Comparison of ENCODE assay signal across 18 cellular contexts in genomic region chr1:237206065-237206414, GRCh38.
DNase-seq lines count a peak whose midpoint lies in the region; ATAC-seq, FAIRE-seq and TF ChIP-seq lines count a peak whose summit lies in the region.
"Had no signal": no experiment of that assay in that cellular context is flagged by ENCODE, and none has a peak within 500 bp of the region (broad histone marks: within the 10 kb centered on the region; RNA-seq: fewer than 3 reads in every experiment).

No MANE protein-coding gene starts in this region.

- peak; percentile 21 for ATAC-seq in aorta (ENCODE audit: low FRiP score)
- ATAC-seq: HCT116 had no signal

- peak overlapping the region; percentile 20 for H3K4me3 ChIP-seq in left ventricle myocardium inferior
- no peak overlapping the region for H3K4me3 ChIP-seq in HEK293 (ENCODE audit: low read depth, low read length)
- no peak overlapping the region for H3K4me3 ChIP-seq in H1 (ENCODE audit: extremely low read depth in 1 of 4, insufficient read depth in 2 of 4, low read depth in 3 of 4, low read length in 4 of 4)
- no peak overlapping the region for H3K4me3 ChIP-seq in aorta (ENCODE audit: low read length in 2 of 2)

- no peak for FAIRE-seq in H1 (lab: Jason Lieb, UNC)
- FAIRE-seq: GM12891, GM18507 had no signal

- H3K4ac ChIP-seq in H1 (replicated peaks; ENCODE audit: insufficient read length, low read depth, low read length) = no peak overlapping the region

- H2AFZ ChIP-seq in H1 (ENCODE audit: low read length) = no peak overlapping the region

- H2AK5ac ChIP-seq in H1 (ENCODE audit: low read depth, low read length) = no peak overlapping the region

- H4K8ac ChIP-seq in H1 (ENCODE audit: extremely low read depth, insufficient read depth, low read length) = 0 out of 2 replicates have a peak overlapping the region, but pooled peaks have one; percentile 20

- no peak for TF ChIP-seq EP300 in H1 (IDR thresholded peaks at IDR 0.05; ENCODE audit: borderline replicate concordance in 1 of 2, low read depth in 2 of 2, low read length in 2 of 2)

- DNase-seq in left ventricle myocardium inferior (no peak), cardiac septum (ENCODE audit: low spot score) (no peak), H1 (ENCODE audit: low read depth in 1 of 2, low spot score in 2 of 2) (no peak), aorta (no peak), RWPE1 (ENCODE audit: low spot score) (no peak)
- no peak for DNase-seq in activated naive CD4-positive, alpha-beta T cell treated with Interleukin-2 at 50 U/mL for 16 hours
- DNase-seq: Calu3; CD4-positive, alpha-beta memory T cell; COR-L47; DMS53; DMS79 treated with DMSO at 0.1 percent for 48 hours; GF-D8; GOT3; H9 had no signal

- H3K14ac ChIP-seq in H1 (ENCODE audit: insufficient read length) = no peak overlapping the region

- POLR2A ChIA-PET in HEK293 (lab: Yijun Ruan, JAX) (no interaction called here), H1 (lab: Charles Lee; ENCODE audit: partially characterized antibody) (no interaction called here), RWPE1 (lab: Yijun Ruan, JAX; ENCODE audit: low non-redundant PET) (no interaction called here)

- TF ChIP-seq CTCF in left ventricle myocardium inferior (IDR thresholded peaks at IDR 0.05; ENCODE audit: borderline replicate concordance) (no peak), HEK293 (tag by site-specific recombination; IDR thresholded peaks at IDR 0.05) (no peak), H1 (IDR thresholded peaks at IDR 0.05; ENCODE audit: control extremely low read depth in 1 of 3, insufficient read depth in 1 of 3, low read depth in 1 of 3, low read length in 3 of 3) (no peak), RWPE1 (conservative IDR thresholded peaks at IDR 0.05; ENCODE audit: low read depth) (no peak)

- peaks cover 2 to 3% of the 10 kb centered on the region in 2 experiments; a peak in 2 of 4 replicates for H3K79me2 ChIP-seq in H1 (ENCODE audit: control insufficient read depth in 1 of 2, insufficient read depth in 2 of 2, low read length in 2 of 2)

- H3K23ac ChIP-seq in H1 (ENCODE audit: insufficient read length) = no peak overlapping the region

- peaks cover 90% of the 10 kb centered on the region for H3K4me1 ChIP-seq in left ventricle myocardium inferior
- no peaks in the 10 kb centered on the region for H3K4me1 ChIP-seq in HEK293 (ENCODE audit: control insufficient read depth, insufficient read depth, low read length)
- no peaks in the 10 kb centered on the region; a peak in 1 of 7 replicates for H3K4me1 ChIP-seq in H1 (replicated peaks in 1 of 4; ENCODE audit: control insufficient read depth in 3 of 4, insufficient read depth in 4 of 4, low read length in 3 of 4)
- no peaks in the 10 kb centered on the region for H3K4me1 ChIP-seq in aorta (ENCODE audit: control insufficient read depth in 1 of 2, insufficient read depth in 2 of 2, low read length in 2 of 2)

- no peak overlapping the region for H2BK120ac ChIP-seq in H1 (replicated peaks; ENCODE audit: low read depth, low read length)

- H3K18ac ChIP-seq in H1 (ENCODE audit: extremely low read depth, low read length) = no peak overlapping the region

- H3K36me3 ChIP-seq in left ventricle myocardium inferior (no peaks in the 10 kb centered on the region), HEK293 (ENCODE audit: control insufficient read depth in 2 of 2, insufficient read depth in 1 of 2, low read length in 2 of 2) (no peaks in the 10 kb centered on the region), H1 (ENCODE audit: control insufficient read depth in 2 of 4, insufficient read depth in 4 of 4, low read length in 3 of 4) (no peaks in the 10 kb centered on the region), aorta (ENCODE audit: control insufficient read depth in 1 of 2, insufficient read depth in 2 of 2, low read length in 1 of 2) (no peaks in the 10 kb centered on the region)

- TF ChIP-seq RAD21 in H1 (IDR thresholded peaks at IDR 0.05 in 1 of 2, conservative IDR thresholded peaks at IDR 0.05 in 1 of 2; ENCODE audit: low read depth in 2 of 2, low read length in 2 of 2) = no peak

- no peak overlapping the region for H2BK15ac ChIP-seq in H1 (ENCODE audit: low read length)

- no peak overlapping the region for H2BK20ac ChIP-seq in H1 (ENCODE audit: low read length)

- intact Hi-C loops in left ventricle myocardium inferior (cut with micrococcal nuclease) (no loop called here), cardiac septum (cut with DNase I) (no loop called here), aorta (cut with DNase I) (no loop called here)

- H3K23me2 ChIP-seq in H1 (ENCODE audit: low read depth, low read length) = no peaks in the 10 kb centered on the region

- no peak overlapping the region for H2BK12ac ChIP-seq in H1 (ENCODE audit: low read depth, low read length)

- H3K9me3 ChIP-seq in left ventricle myocardium inferior (replicated peaks) (no peaks in the 10 kb centered on the region), HEK293 (ENCODE audit: control insufficient read depth, insufficient read depth, low read depth, low read length) (no peaks in the 10 kb centered on the region), H1 (ENCODE audit: insufficient read depth in 2 of 2, low read depth in 1 of 2, low read length in 1 of 2) (no peaks in the 10 kb centered on the region), aorta (ENCODE audit: control insufficient read depth, low read length) (no peaks in the 10 kb centered on the region)

- H3K56ac ChIP-seq in H1 (replicated peaks; ENCODE audit: insufficient read length, low read depth, low read length) = no peak overlapping the region

- CTCF ChIA-PET in HEK293 (lab: Yijun Ruan, JAX) (interaction anchor here (0.5 to 0.6 kb wide), 2 partner anchors 8 to 136 kb away, joined by 3 to 9 read pairs; no protein-coding TSS in a partner anchor), H1 (lab: Charles Lee; ENCODE audit: partially characterized antibody) (no interaction called here), RWPE1 (lab: Yijun Ruan, JAX) (no interaction called here)

- no peaks in the 10 kb centered on the region; the same call in 1 of the 2 replicates for H3K79me1 ChIP-seq in H1 (ENCODE audit: low read depth, low read length)

- WGBS in H1 (ENCODE audit: extremely low coverage in 1 of 2, insufficient coverage in 1 of 2, insufficient read length in 1 of 2, insufficient replicate concordance in 2 of 2, low coverage in 1 of 2, low lambda C conversion rate in 2 of 2, missing lambda C conversion rate in 1 of 2), 2 experiments = 82% methylated on average over 6 of the region's 6 CpGs; no CpG with 5 or more reads in 1 of the 2 experiments
- 84 to 93% methylated on average over 6 of the region's 6 CpGs for WGBS in aorta, 2 donors

- TF ChIP-seq POLR2A in H1 (IDR thresholded peaks at IDR 0.05; ENCODE audit: control extremely low read depth in 1 of 2, low read depth in 2 of 2, low read length in 2 of 2) = no peak

- H4K20me1 ChIP-seq in H1 (replicated peaks in 1 of 2; ENCODE audit: control insufficient read depth in 1 of 2, insufficient read depth in 2 of 2, low read length in 2 of 2) = no peaks in the 10 kb centered on the region

- no peak overlapping the region for H3K4me2 ChIP-seq in H1 (ENCODE audit: insufficient read depth in 1 of 2, low read depth in 2 of 2, low read length in 2 of 2)

- no peak overlapping the region for H3K9ac ChIP-seq in H1 (replicated peaks in 1 of 4; ENCODE audit: extremely low read depth in 1 of 4, low read depth in 3 of 4, low read length in 3 of 4)

- no peak overlapping the region for H4K91ac ChIP-seq in H1 (replicated peaks; ENCODE audit: insufficient read length, low read length)

- H2BK5ac ChIP-seq in H1 (ENCODE audit: low read depth, low read length) = no peak overlapping the region

- H3K27me3 ChIP-seq in left ventricle myocardium inferior (ENCODE audit: low read depth) (no peaks in the 10 kb centered on the region), H1 (replicated peaks in 1 of 4; ENCODE audit: control insufficient read depth in 3 of 4, extremely low read depth in 1 of 4, insufficient read depth in 3 of 4, low read length in 3 of 4) (no peaks in the 10 kb centered on the region), aorta (ENCODE audit: control insufficient read depth in 1 of 2, insufficient read depth in 2 of 2, low read length in 1 of 2) (no peaks in the 10 kb centered on the region)

- H4K5ac ChIP-seq in H1 (ENCODE audit: insufficient read length, low read depth, low read length) = no peak overlapping the region

- H3K27ac ChIP-seq in left ventricle myocardium inferior (replicated peaks) (peak overlapping the region; percentile 42), HEK293 (ENCODE audit: extremely low read depth, low read depth, low read length) (no peak overlapping the region), H1 (ENCODE audit: low read depth, low read length) (no peak overlapping the region), aorta (ENCODE audit: low read depth in 1 of 2, low read length in 2 of 2) (no peak overlapping the region), RWPE1 (no peak overlapping the region)

TF ChIP-seq in HEK293, 187 proteins besides CTCF, POLR2A, EP300 and RAD21:
- TF ChIP-seq SCRT2 (tag by site-specific recombination; IDR thresholded peaks at IDR 0.05) = peak; percentile 61; the same call in 1 of the 2 replicates
- TF ChIP-seq OSR2 (tag by site-specific recombination; IDR thresholded peaks at IDR 0.05) = no peak
- TF ChIP-seq GLIS1 (tag by site-specific recombination; IDR thresholded peaks at IDR 0.05) = peak; percentile 48

TF ChIP-seq in H1, 55 proteins besides CTCF, POLR2A, EP300 and RAD21 (continues in another document):
- no peak for TF ChIP-seq RBBP5 (IDR thresholded peaks at IDR 0.05; ENCODE audit: borderline replicate concordance, low read depth, low read length)
- no peak for TF ChIP-seq TEAD4 (IDR thresholded peaks at IDR 0.05; ENCODE audit: low read depth, low read length)
- no peak for TF ChIP-seq FOSL1 (IDR thresholded peaks at IDR 0.05; ENCODE audit: insufficient read depth, low read depth, low read length)
- no peak for TF ChIP-seq SUZ12 (IDR thresholded peaks at IDR 0.05; ENCODE audit: low read length)
- TF ChIP-seq NANOG (IDR thresholded peaks at IDR 0.05; ENCODE audit: insufficient read depth, low read depth, low read length, poor library complexity, severe bottlenecking) = no peak
- no peak for TF ChIP-seq ZNF274 (IDR thresholded peaks at IDR 0.05; ENCODE audit: borderline replicate concordance, extremely low read depth, low read length)
- no peak for TF ChIP-seq CREB1 (IDR thresholded peaks at IDR 0.05)
- no peak for TF ChIP-seq CHD2 (IDR thresholded peaks at IDR 0.05; ENCODE audit: low read length)
- TF ChIP-seq RXRA (IDR thresholded peaks at IDR 0.05; ENCODE audit: insufficient read depth, low read depth, low read length) = no peak
- no peak for TF ChIP-seq SIX5 (IDR thresholded peaks at IDR 0.05; ENCODE audit: low read depth, low read length)
- TF ChIP-seq HDAC6 (IDR thresholded peaks at IDR 0.05; ENCODE audit: low read depth, low read length) = no peak
- no peak for TF ChIP-seq YY1 (IDR thresholded peaks at IDR 0.05; ENCODE audit: low read depth, low read length)
- TF ChIP-seq SP2 (IDR thresholded peaks at IDR 0.05; ENCODE audit: low read length) = no peak
